In genomic region chr2:172438064-172438421, GRCh38 we compare ENCODE assay signal across 8 cellular contexts. TPM values are rescaled to one million over a fixed set of nuclear protein-coding genes. Genes with fewer than 3 reads are reported as not detected.
A peak's percentile ranks its signal among the peaks of the same experiment; 100 is the strongest.
DNase-seq lines count a peak whose midpoint lies in the region; ATAC-seq, FAIRE-seq and TF ChIP-seq lines count a peak whose summit lies in the region.

No MANE protein-coding gene starts in this region.

- H3K23ac ChIP-seq in H1 (ENCODE audit: insufficient read length), result no peak overlapping the region

- H3K4ac ChIP-seq in H1 (replicated peaks; ENCODE audit: insufficient read length, low read depth, low read length), result no peak overlapping the region

- FAIRE-seq in A549 (lab: Jason Lieb, UNC) (no peak), H1 (lab: Jason Lieb, UNC) (no peak)

- TF ChIP-seq CTCF in A549 (IDR thresholded peaks at IDR 0.05) (no peak), RWPE1 (conservative IDR thresholded peaks at IDR 0.05; ENCODE audit: low read depth) (no peak), H1 (IDR thresholded peaks at IDR 0.05; ENCODE audit: control extremely low read depth in 1 of 3, insufficient read depth in 1 of 3, low read depth in 1 of 3, low read length in 3 of 3) (no peak), prostate gland (IDR thresholded peaks at IDR 0.05) (no peak), type B pancreatic cell (conservative IDR thresholded peaks at IDR 0.05) (no peak)

- H3K56ac ChIP-seq in H1 (replicated peaks; ENCODE audit: insufficient read length, low read depth, low read length), result no peak overlapping the region

- H3K4me1 ChIP-seq in A549 (peaks cover 60% of the 10 kb centered on the region), H1 (replicated peaks in 1 of 4; ENCODE audit: control insufficient read depth in 3 of 4, insufficient read depth in 4 of 4, low read length in 3 of 4) (peaks cover 3 to 62% (median 39%) of the 10 kb centered on the region in 4 experiments), prostate gland (replicated peaks) (peaks cover 2% of the 10 kb centered on the region)

- no peaks in the 10 kb centered on the region for H3K27me3 ChIP-seq in H1 (replicated peaks in 1 of 4; ENCODE audit: control insufficient read depth in 3 of 4, extremely low read depth in 1 of 4, insufficient read depth in 3 of 4, low read length in 3 of 4)
- H3K27me3 ChIP-seq in prostate gland (replicated peaks; ENCODE audit: insufficient read depth), result no peaks in the 10 kb centered on the region

- H3K36me3 ChIP-seq in H1 (ENCODE audit: control insufficient read depth in 2 of 4, insufficient read depth in 4 of 4, low read length in 3 of 4), result no peaks in the 10 kb centered on the region
- no peaks in the 10 kb centered on the region for H3K36me3 ChIP-seq in prostate gland

- DNase-seq in A549 (ENCODE audit: low read depth in 1 of 2, low spot score in 1 of 2), result peak in 1 of 2 experiments; percentile 18
- DNase-seq in RWPE1 (ENCODE audit: low spot score), result no peak
- DNase-seq in H1 (ENCODE audit: low read depth in 1 of 2, low spot score in 2 of 2), result no peak
- no peak for DNase-seq in prostate gland (ENCODE audit: low spot score)
- no peak for DNase-seq in hepatic stellate cell (ENCODE audit: low spot score)
- no peak for DNase-seq in type B pancreatic cell (ENCODE audit: extremely low spot score, unreplicated experiment)

- no peak overlapping the region for H2BK15ac ChIP-seq in H1 (ENCODE audit: low read length)

- peaks cover 4% of the 10 kb centered on the region for H3K9me3 Mint-ChIP-seq in type B pancreatic cell

- no peaks in the 10 kb centered on the region for H3K36me3 Mint-ChIP-seq in type B pancreatic cell

- ATAC-seq in A549 (no peak), GM21723 (IDR thresholded peaks at IDR 0.05; ENCODE audit: unreplicated experiment) (peak; percentile 20), GM19452 (IDR thresholded peaks at IDR 0.05; ENCODE audit: unreplicated experiment) (no peak)

- peak overlapping the region; percentile 76 to 84 for H3K27ac ChIP-seq in A549
- H3K27ac ChIP-seq in RWPE1, result peak overlapping the region; percentile 71
- H3K27ac ChIP-seq in H1 (ENCODE audit: low read depth, low read length), result no peak overlapping the region
- H3K27ac ChIP-seq in prostate gland, result no peak overlapping the region

- TF ChIP-seq POLR2A in A549 (IDR thresholded peaks at IDR 0.05; ENCODE audit: low read length), result no peak
- no peak for TF ChIP-seq POLR2A in H1 (IDR thresholded peaks at IDR 0.05; ENCODE audit: control extremely low read depth in 1 of 2, low read depth in 2 of 2, low read length in 2 of 2)
- no peak for TF ChIP-seq POLR2A in prostate gland (IDR thresholded peaks at IDR 0.05)

- no peak overlapping the region for H4K8ac ChIP-seq in H1 (ENCODE audit: extremely low read depth, insufficient read depth, low read length)

- 0 out of 2 replicates have a peak overlapping the region, but pooled peaks have one; percentile 40 for H2BK12ac ChIP-seq in H1 (ENCODE audit: low read depth, low read length)

- peaks cover 45 to 99% of the 10 kb centered on the region in 2 experiments for H3K79me2 ChIP-seq in H1 (ENCODE audit: control insufficient read depth in 1 of 2, insufficient read depth in 2 of 2, low read length in 2 of 2)

- no peak overlapping the region for H3K9ac ChIP-seq in H1 (replicated peaks in 1 of 4; ENCODE audit: extremely low read depth in 1 of 4, low read depth in 3 of 4, low read length in 3 of 4)

- H2AFZ ChIP-seq in H1 (ENCODE audit: low read length), result no peak overlapping the region

- no peak overlapping the region for H4K91ac ChIP-seq in H1 (replicated peaks; ENCODE audit: insufficient read length, low read length)

- peaks cover 30% of the 10 kb centered on the region for H3K4me1 Mint-ChIP-seq in type B pancreatic cell (ENCODE audit: unreplicated experiment)

- H4K5ac ChIP-seq in H1 (ENCODE audit: insufficient read length, low read depth, low read length), result no peak overlapping the region

- H2BK5ac ChIP-seq in H1 (ENCODE audit: low read depth, low read length), result 0 out of 2 replicates have a peak overlapping the region, but pooled peaks have one; percentile 26

- WGBS in A549 (ENCODE audit: missing lambda C conversion rate), result 69% methylated on average over 4 of the region's 4 CpGs
- 90 to 100% methylated on average over 1 to 4 of the region's 4 CpGs for WGBS in H1 (ENCODE audit: extremely low coverage in 1 of 2, insufficient coverage in 1 of 2, insufficient read length in 1 of 2, insufficient replicate concordance in 2 of 2, low coverage in 1 of 2, low lambda C conversion rate in 2 of 2, missing lambda C conversion rate in 1 of 2), 2 experiments
- WGBS in prostate gland, result 85% methylated on average over 4 of the region's 4 CpGs

- peak overlapping the region; percentile 76 for H3K4me2 ChIP-seq in A549
- H3K4me2 ChIP-seq in H1 (ENCODE audit: insufficient read depth in 1 of 2, low read depth in 2 of 2, low read length in 2 of 2), result no peak overlapping the region

- H3K9me3 ChIP-seq in A549 (no peaks in the 10 kb centered on the region), H1 (ENCODE audit: insufficient read depth in 2 of 2, low read depth in 1 of 2, low read length in 1 of 2) (no peaks in the 10 kb centered on the region), prostate gland (no peaks in the 10 kb centered on the region)

- TF ChIP-seq RAD21 in A549 (conservative IDR thresholded peaks at IDR 0.05 in 1 of 2, IDR thresholded peaks at IDR 0.05 in 1 of 2) (no peak), H1 (IDR thresholded peaks at IDR 0.05 in 1 of 2, conservative IDR thresholded peaks at IDR 0.05 in 1 of 2; ENCODE audit: low read depth in 2 of 2, low read length in 2 of 2) (no peak)

- TF ChIP-seq EP300 in A549 (IDR thresholded peaks at IDR 0.05), result no peak
- TF ChIP-seq EP300 in H1 (IDR thresholded peaks at IDR 0.05; ENCODE audit: borderline replicate concordance in 1 of 2, low read depth in 2 of 2, low read length in 2 of 2), result no peak

- H3K4me3 Mint-ChIP-seq in type B pancreatic cell, result no peak overlapping the region

- POLR2A ChIA-PET in A549 (lab: Yijun Ruan, JAX) (interaction anchor here (4.9 kb wide), 1 partner anchor 10 kb away, joined by 59 read pairs; the partner anchor contains the start of gene ITGA6), RWPE1 (lab: Yijun Ruan, JAX; ENCODE audit: low non-redundant PET) (no interaction called here), H1 (lab: Charles Lee; ENCODE audit: partially characterized antibody) (interaction anchor here (1.3 to 2.7 kb wide), 4 partner anchors 8 to 21 kb away, joined by 3 to 9 read pairs (median 5); partner anchors contain the start of gene ITGA6)

- H3K79me1 ChIP-seq in H1 (ENCODE audit: low read depth, low read length), result peaks cover 30% of the 10 kb centered on the region

- H4K20me1 ChIP-seq in H1 (replicated peaks in 1 of 2; ENCODE audit: control insufficient read depth in 1 of 2, insufficient read depth in 2 of 2, low read length in 2 of 2), result peaks cover 11 to 24% of the 10 kb centered on the region in 2 experiments

- peak overlapping the region; percentile 66; the same call in 1 of the 2 replicates for H3K18ac ChIP-seq in H1 (ENCODE audit: extremely low read depth, low read length)

- no peaks in the 10 kb centered on the region for H3K27me3 Mint-ChIP-seq in type B pancreatic cell

- CTCF ChIA-PET in A549 (lab: Yijun Ruan, JAX), result interaction anchor here (0.8 to 33.8 kb wide), 3 partner anchors 9 to 21 kb away, joined by 3 to 654 read pairs (median 79); partner anchors contain the start of gene ITGA6
- CTCF ChIA-PET in RWPE1 (lab: Yijun Ruan, JAX), result no interaction called here
- CTCF ChIA-PET in H1 (lab: Charles Lee; ENCODE audit: partially characterized antibody), result interaction anchor here (0.9 to 36.1 kb wide), 3 partner anchors 0 to 40 kb away, joined by 3 to 634 read pairs (median 634); partner anchors contain the start of gene ITGA6

- no peak overlapping the region for H3K27ac Mint-ChIP-seq in type B pancreatic cell

- no peak overlapping the region for H3K4me3 ChIP-seq in A549
- H3K4me3 ChIP-seq in H1 (ENCODE audit: extremely low read depth in 1 of 4, insufficient read depth in 2 of 4, low read depth in 3 of 4, low read length in 4 of 4), result no peak overlapping the region
- H3K4me3 ChIP-seq in prostate gland, result no peak overlapping the region

- H3K23me2 ChIP-seq in H1 (ENCODE audit: low read depth, low read length), result no peaks in the 10 kb centered on the region

- intact Hi-C loops in prostate gland (cut with DNase I), result no loop called here

- no peak overlapping the region for H2BK120ac ChIP-seq in H1 (replicated peaks; ENCODE audit: low read depth, low read length)

- H2AK5ac ChIP-seq in H1 (ENCODE audit: low read depth, low read length), result peak overlapping the region; percentile 7; the same call in 1 of the 2 replicates

- H3K14ac ChIP-seq in H1 (ENCODE audit: insufficient read length), result no peak overlapping the region

- H2BK20ac ChIP-seq in H1 (ENCODE audit: low read length), result no peak overlapping the region

TF ChIP-seq in A549, 52 proteins besides CTCF, POLR2A, EP300 and RAD21:
- no peak for TF ChIP-seq NFE2L2 (conservative IDR thresholded peaks at IDR 0.05; ENCODE audit: low read length)
- TF ChIP-seq EHF (CRISPR knock-in tag; IDR thresholded peaks at IDR 0.05), result no peak

TF ChIP-seq in H1, 55 proteins besides CTCF, POLR2A, EP300 and RAD21:
- TF ChIP-seq CEBPB (IDR thresholded peaks at IDR 0.05; ENCODE audit: low read depth, low read length) (no peak), KDM1A (IDR thresholded peaks at IDR 0.05; ENCODE audit: borderline replicate concordance, low read length) (no peak), TCF12 (IDR thresholded peaks at IDR 0.05; ENCODE audit: low read depth, low read length) (no peak), PHF8 (conservative IDR thresholded peaks at IDR 0.05; ENCODE audit: low read depth, low read length) (no peak)

RNA-seq across cellular contexts. Expression of gene ITGA6, which starts 10.7 kb away (rescaled TPM):
- polyA plus RNA-seq in A549 (2011; rRNA removed) (27.7 and 41.0 TPM in 2 replicates), A549 (2017; fragmentation: RNase III; extraction: RNeasy Plus Mini Kit Qiagen cat#74134 plus additional on column Dnase treatment) (24.4 to 27.5 TPM (median 25.7 TPM) in 3 replicates), H1 (2011; rRNA removed) (24.9 and 26.9 TPM in 2 replicates)
- polyA plus RNA-seq in A549 (2012; cell fraction: cytosol; rRNA removed), result 4.1 and 4.3 TPM in 2 replicates
- 6.9 and 11.9 TPM in 2 replicates for polyA plus RNA-seq in A549 (2012; cell fraction: nucleus; rRNA removed)
- 27.0 and 28.6 TPM in 2 replicates for polyA minus RNA-seq in A549 (2011; rRNA and poly(A)+ RNA removed)
- 117 and 118 TPM in 2 replicates for total RNA-seq in H1 (2021; fragmentation: NEBNext Ultra II Directional; extraction: Animal tissue kit (Norgen Biotek cat#: 25700))
- 34.1 TPM for polyA plus RNA-seq in H1 (2011; cell fraction: cytosol; rRNA removed)
- 30.9 TPM for polyA plus RNA-seq in H1 (2011; cell fraction: nucleus; rRNA removed)
- polyA plus RNA-seq in H1 (2012, experiment 1 of 2), result 53.9 to 99.9 TPM (median 67.7 TPM) in 4 replicates
- 4.2 TPM for polyA plus RNA-seq in H1 (2012, experiment 2 of 2)
- polyA plus RNA-seq in H1 (2013, experiment 1 of 2), result 135 TPM
- 126 TPM for polyA plus RNA-seq in H1 (2013, experiment 2 of 2)
- polyA minus RNA-seq in H1 (2011; rRNA and poly(A)+ RNA removed), result 45.7 and 66.1 TPM in 2 replicates
- 53.7 TPM for polyA minus RNA-seq in H1 (2011; cell fraction: cytosol; rRNA and poly(A)+ RNA removed)
- 88.2 TPM for polyA minus RNA-seq in H1 (2011; cell fraction: nucleus; rRNA and poly(A)+ RNA removed)
- total RNA-seq in prostate gland (100 to 1,000 TPM in 1 of 2 donors, 10 to 100 TPM in 1; 71.7 to 249 TPM), type B pancreatic cell (ENCODE audit: low replicate concordance) (26.1 and 38.7 TPM in 2 replicates)

Comparison
In these comparisons a context has a peak if more than half of its experiments do, and no peak if none do; other contexts are left out.
1. H3K27ac ChIP-seq: peak in A549 (2 of 2) and RWPE1 (single experiment); none in H1 (single experiment) and prostate gland (0 of 2).